30 cellular contexts compared by ENCODE assay signal in genomic region chr5:134708301-134708700, GRCh38.
"Had no signal": no experiment of that assay in that cellular context is flagged by ENCODE, and none has a peak within 500 bp of the region (broad histone marks: within the 10 kb centered on the region; RNA-seq: fewer than 3 reads in every experiment).

No MANE protein-coding gene starts in this region.

- H3K9me3 ChIP-seq: adrenal gland, ascending aorta, body of pancreas, MG63, SJSA1 had no signal

- H3K9ac ChIP-seq: KMS-11 had no signal

- DNase-seq: activated CD4-positive, alpha-beta T cell treated with anti-CD3 and anti-CD28 coated beads for 4 hours; activated CD8-positive, alpha-beta memory T cell treated with anti-CD3 and anti-CD28 coated beads, Interleukin-2, amount 50 U/mL, for 4 hours; activated CD8-positive, alpha-beta T cell treated with anti-CD3 and anti-CD28 coated beads for 36 hours; activated gamma-delta T cell treated with Interleukin-2 at 50 U/mL for 16 hours; activated naive CD4-positive, alpha-beta T cell treated with anti-CD3 and anti-CD28 coated beads, Interleukin-2, amount 10 ng/mL, durations not matched to agents 7 days and 5 days; activated naive CD8-positive, alpha-beta T cell treated with anti-CD3 and anti-CD28 coated beads for 36 hours; activated T-cell treated with anti-CD3 and anti-CD28 coated beads, Interleukin-2, amount 50 U/mL, for 72 hours; adrenal gland; body of pancreas; MG63; MV-4-11; NCI-H1092 treated with DMSO at 0.1 percent for 48 hours; NCI-H1417 treated with DMSO at 0.1 percent for 48 hours; NCI-H1694; NCI-H2029; NCI-H2107; NCI-H2171 treated with DMSO at 0.1 percent for 48 hours; NCI-H226; NCI-H526; NCI-H82; OCI-M1; RPMI8226; SW 1271 had no signal

- H3K4me1 ChIP-seq: adrenal gland, ascending aorta, body of pancreas had no signal

- ATAC-seq: activated CD4-positive, CD25-positive, alpha-beta regulatory T cell treated with anti-CD3 and anti-CD28 coated beads, Interleukin-2, amount 50 U/mL, for 24 hours; activated CD8-positive, alpha-beta T cell treated with anti-CD3 and anti-CD28 coated beads for 36 hours; activated T-cell treated with anti-CD3 and anti-CD28 coated beads, Interleukin-2, amount 50 U/mL, for 72 hours; body of pancreas; Panc1; Right ventricle myocardium inferior; SK-N-SH treated with all-trans-retinoic acid at 6 μM for 48 hours had no signal

- H3K27me3 ChIP-seq: adrenal gland, ascending aorta, body of pancreas, MG63, SJSA1 had no signal

- H3K4me3 ChIP-seq: adrenal gland, ascending aorta, body of pancreas, MG63, SJSA1 had no signal
